Comparison of ENCODE assay signal across 1 cellular context in the genomic region with DNA sequence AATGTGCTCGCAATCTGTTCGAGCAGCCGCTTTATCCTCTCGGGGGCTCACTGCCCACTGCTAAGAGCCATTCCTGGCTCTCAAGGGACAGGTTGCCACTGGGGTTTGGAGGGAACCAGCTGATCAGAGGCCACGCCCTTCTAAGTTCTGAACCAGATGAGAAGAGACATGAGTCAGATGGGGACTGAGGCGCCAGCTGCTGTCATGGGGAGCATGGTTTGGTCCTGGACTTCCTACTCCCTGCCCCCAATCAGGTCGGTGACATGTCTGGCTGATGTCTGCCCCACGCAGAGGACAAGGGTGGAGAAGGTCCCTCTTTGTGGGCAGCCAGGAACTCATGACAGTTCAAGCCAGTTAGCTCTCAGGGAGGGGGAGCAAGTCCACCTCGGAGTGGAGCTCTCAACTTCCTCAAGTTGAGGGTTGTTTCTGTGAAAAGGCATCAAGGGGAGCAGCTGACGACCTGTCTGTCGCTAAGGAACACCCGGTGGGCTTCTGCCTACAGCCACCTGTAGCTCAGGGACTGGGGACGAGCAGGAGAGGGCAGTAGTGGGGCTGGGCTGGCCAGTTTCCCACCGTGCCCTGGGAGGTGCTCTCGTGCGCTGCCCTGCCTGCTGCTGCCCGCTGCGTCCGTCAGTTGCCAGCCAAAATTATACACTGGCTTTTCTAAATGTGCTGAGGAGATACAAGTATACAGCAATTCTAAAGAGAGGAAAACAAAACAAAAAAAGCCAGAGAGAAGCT.
TF ChIP-seq lines count a peak whose summit lies in the region.

No MANE protein-coding gene starts in this region.

TF ChIP-seq in K562, 482 proteins besides CTCF, POLR2A, EP300 and RAD21:
- TF ChIP-seq ILK (tag; IDR thresholded peaks at IDR 0.05; ENCODE audit: borderline replicate concordance, low read depth): no peak
- TF ChIP-seq, protein P1, sequence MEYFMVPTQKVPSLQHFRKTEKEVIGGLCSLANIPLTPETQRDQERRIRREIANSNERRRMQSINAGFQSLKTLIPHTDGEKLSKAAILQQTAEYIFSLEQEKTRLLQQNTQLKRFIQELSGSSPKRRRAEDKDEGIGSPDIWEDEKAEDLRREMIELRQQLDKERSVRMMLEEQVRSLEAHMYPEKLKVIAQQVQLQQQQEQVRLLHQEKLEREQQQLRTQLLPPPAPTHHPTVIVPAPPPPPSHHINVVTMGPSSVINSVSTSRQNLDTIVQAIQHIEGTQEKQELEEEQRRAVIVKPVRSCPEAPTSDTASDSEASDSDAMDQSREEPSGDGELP (CRISPR knock-in tag; IDR thresholded peaks at IDR 0.05; ENCODE audit: borderline replicate concordance): peak; percentile 37; the same call in 1 of the 2 replicates
TF ChIP-seq in K562: peak in this region for 1.
